ENCODE assay signal across 22 cellular contexts in genomic region chr9:134611046-134611445, GRCh38. TPM values are rescaled to one million over a fixed set of nuclear protein-coding genes. Genes with fewer than 3 reads are reported as not detected.
"Had no signal": no experiment of that assay in that cellular context is flagged by ENCODE, and none has a peak within 500 bp of the region (broad histone marks: within the 10 kb centered on the region; RNA-seq: fewer than 3 reads in every experiment).

No MANE protein-coding gene starts in this region.

- H3K4me3 ChIP-seq: heart right ventricle, lung, ovary, psoas muscle, thyroid gland had no signal

- H3K27me3 ChIP-seq: ovary, thyroid gland had no signal

- H3K9me3 ChIP-seq: neutrophil, ovary, thyroid gland had no signal

- H3K27ac ChIP-seq: epithelial cell of prostate, heart right ventricle, neutrophil, ovary, psoas muscle, thyroid gland had no signal

- DNase-seq: activated CD4-positive, alpha-beta memory T cell treated with anti-CD3 and anti-CD28 coated beads, Interleukin-2, amount 10 ng/mL, durations not matched to agents 7 days and 5 days; activated CD4-positive, alpha-beta T cell treated with anti-CD3 and anti-CD28 coated beads, Interleukin-2, amount 10 ng/mL, durations not matched to agents 24 days and 14 days; activated naive CD4-positive, alpha-beta T cell treated with Interleukin-2 at 50 U/mL for 16 hours; activated naive CD8-positive, alpha-beta T cell treated with anti-CD3 and anti-CD28 coated beads for 36 hours; activated T-cell treated with anti-CD3 and anti-CD28 coated beads, Interleukin-2, amount 50 U/mL, for 24 hours; cerebellar nuclear complex; cortex of kidney; kidney; naive thymus-derived CD8-positive, alpha-beta T cell; ovary; psoas muscle; right cardiac atrium; stimulated activated CD4-positive, alpha-beta T cell treated with anti-CD3 and anti-CD28 coated beads, Interleukin-12 subunit alpha, Interleukin-12 subunit beta, amount 100 ng/mL, for 4 hours; stimulated activated CD4-positive, alpha-beta T cell treated with anti-CD3 and anti-CD28 coated beads, Interleukin-4, amount 100 ng/mL, for 4 hours; stimulated activated naive CD8-positive, alpha-beta T cell treated with anti-CD3 and anti-CD28 coated beads, Interleukin-15, Interleukin-2, amounts not matched to agents 100 U/mL and 50 U/mL, for 24 hours; T-helper 17 cell; thyroid gland had no signal

- H3K4me1 ChIP-seq: heart right ventricle, psoas muscle, thyroid gland had no signal

- H3K36me3 ChIP-seq: heart right ventricle, neutrophil, ovary, thyroid gland had no signal

- FAIRE-seq: kidney had no signal

- ATAC-seq: activated T-helper 17 cell treated with anti-CD3 and anti-CD28 coated beads, Interleukin-2, amount 50 U/mL, for 72 hours; heart right ventricle; naive thymus-derived CD8-positive, alpha-beta T cell; psoas muscle; right cardiac atrium; stimulated activated naive CD8-positive, alpha-beta T cell treated with anti-CD3 and anti-CD28 coated beads, Interleukin-15, Interleukin-2, amounts not matched to agents 100 U/mL and 50 U/mL, for 24 hours; T-helper 17 cell had no signal

RNA-seq across cellular contexts. Expression of gene COL5A1, which starts 30.6 kb away (rescaled TPM):
- total RNA-seq: activated CD4-positive, alpha-beta T cell treated with anti-CD3 and anti-CD28 coated beads, Interleukin-2, amount 10 ng/mL, durations not matched to agents 24 days and 14 days had no signal
- polyA plus RNA-seq: naive thymus-derived CD8-positive, alpha-beta T cell had no signal
